In genomic region chr10:30088178-30088577, GRCh38 we compare ENCODE assay signal across 1 cellular context.
TF ChIP-seq lines count a peak whose summit lies in the region.

No MANE protein-coding gene starts in this region.

TF ChIP-seq in H1, 55 proteins besides CTCF, POLR2A, EP300 and RAD21:
- TF ChIP-seq POLR2AphosphoS5 (IDR thresholded peaks at IDR 0.05; ENCODE audit: low read depth, low read length) (no peak), JUND (IDR thresholded peaks at IDR 0.05; ENCODE audit: low read length) (peak; percentile 57; the same call in 1 of the 2 replicates), CBX5 (IDR thresholded peaks at IDR 0.05; ENCODE audit: low read depth, low read length) (no peak), USF2 (IDR thresholded peaks at IDR 0.05; ENCODE audit: low read length) (no peak), GABPA (IDR thresholded peaks at IDR 0.05; ENCODE audit: borderline replicate concordance, insufficient read depth, low read length) (no peak), ZNF274 (IDR thresholded peaks at IDR 0.05; ENCODE audit: borderline replicate concordance, extremely low read depth, low read length) (peak; percentile 18; the same call in 1 of the 2 replicates)
